Comparison of ENCODE assay signal across 15 cellular contexts in genomic region chr10:117086545-117086944, GRCh38. TPM values are rescaled to one million over a fixed set of nuclear protein-coding genes. Genes with fewer than 3 reads are reported as not detected.
DNase-seq lines count a peak whose midpoint lies in the region; ATAC-seq and TF ChIP-seq lines count a peak whose summit lies in the region.
"Had no signal": no experiment of that assay in that cellular context is flagged by ENCODE, and none has a peak within 500 bp of the region (broad histone marks: within the 10 kb centered on the region; RNA-seq: fewer than 3 reads in every experiment).

No MANE protein-coding gene starts in this region.

- H3K4me3 ChIP-seq in Caco-2 (ENCODE audit: low read depth, low read length) = no peak overlapping the region
- H3K4me3 ChIP-seq in PC-3 (ENCODE audit: low read length) = no peak overlapping the region
- H3K4me3 ChIP-seq in mammary epithelial cell (replicated peaks in 1 of 3; ENCODE audit: insufficient read depth in 1 of 3, low read depth in 2 of 3, low read length in 3 of 3) = no peak overlapping the region
- no peak overlapping the region for H3K4me3 ChIP-seq in A673 (ENCODE audit: low read depth, low read length, poor library complexity, severe bottlenecking)
- no peak overlapping the region for H3K4me3 ChIP-seq in naive thymus-derived CD4-positive, alpha-beta T cell (ENCODE audit: low read length)
- H3K4me3 ChIP-seq: GM23248 had no signal

- H3K9me3 ChIP-seq in Caco-2 = no peaks in the 10 kb centered on the region; the same call in 1 of the 2 replicates
- H3K9me3 ChIP-seq in PC-3 (ENCODE audit: low read length) = no peaks in the 10 kb centered on the region
- H3K9me3 ChIP-seq in mammary epithelial cell (replicated peaks; ENCODE audit: insufficient read depth, low read length) = no peaks in the 10 kb centered on the region
- H3K9me3 ChIP-seq in A673 (ENCODE audit: low read depth, low read length, poor library complexity, severe bottlenecking) = no peaks in the 10 kb centered on the region
- no peaks in the 10 kb centered on the region for H3K9me3 ChIP-seq in naive thymus-derived CD4-positive, alpha-beta T cell (ENCODE audit: control insufficient read depth in 2 of 3, low read length in 3 of 3)
- H3K9me3 ChIP-seq: BE2C had no signal

- CTCF ChIA-PET in Caco-2 (lab: Charles Lee) (interaction anchor here (0.5 kb wide), 1 partner anchor 297 kb away, joined by 5 read pairs; no protein-coding TSS in a partner anchor), PC-3 (lab: Charles Lee) (no interaction called here), mammary epithelial cell (lab: Charles Lee; ENCODE audit: low non-redundant PET) (no interaction called here), A673 (lab: Charles Lee) (no interaction called here)
- CTCF ChIA-PET in naive thymus-derived CD4-positive, alpha-beta T cell (lab: Charles Lee) = no interaction called here

- WGBS in mammary epithelial cell (ENCODE audit: low coverage, missing lambda C conversion rate) = 51% methylated on average over 3 of the region's 3 CpGs

- no peaks in the 10 kb centered on the region for H3K9me2 ChIP-seq in PC-3 (replicated peaks; ENCODE audit: low read length)

- H3K9me3 Mint-ChIP-seq in Caco-2 (ENCODE audit: unreplicated experiment) (no peaks in the 10 kb centered on the region), neural crest cell (peaks cover 5% of the 10 kb centered on the region)
- H3K9me3 Mint-ChIP-seq in naive thymus-derived CD4-positive, alpha-beta T cell = peaks cover 0 to 8% (median 0%) of the 10 kb centered on the region in 11 donors

- TF ChIP-seq CTCF in Caco-2 (IDR thresholded peaks at IDR 0.05; ENCODE audit: insufficient read depth in 1 of 2, low read depth in 1 of 2, low read length in 1 of 2, severe bottlenecking in 1 of 2, unreplicated experiment in 1 of 2) (no peak), PC-3 (conservative IDR thresholded peaks at IDR 0.05; ENCODE audit: low read depth, low read length) (no peak), mammary epithelial cell (conservative IDR thresholded peaks at IDR 0.05 in 1 of 2, IDR thresholded peaks at IDR 0.05 in 1 of 2; ENCODE audit: extremely low read depth in 1 of 2, insufficient read depth in 1 of 2, low read depth in 1 of 2, low read length in 2 of 2) (no peak), neural crest cell (conservative IDR thresholded peaks at IDR 0.05) (no peak), A673 (conservative IDR thresholded peaks at IDR 0.05; ENCODE audit: low read depth, low read length) (no peak)

- peaks cover 8% of the 10 kb centered on the region for H3K27me3 Mint-ChIP-seq in Caco-2 (ENCODE audit: insufficient read depth, unreplicated experiment)
- H3K27me3 Mint-ChIP-seq in neural crest cell (ENCODE audit: low read depth) = peaks cover 17% of the 10 kb centered on the region
- H3K27me3 Mint-ChIP-seq in naive thymus-derived CD4-positive, alpha-beta T cell = peaks cover 0 to 42% (median 37%) of the 10 kb centered on the region in 5 donors

- H3K4me3 Mint-ChIP-seq in Caco-2 (ENCODE audit: unreplicated experiment) (no peak overlapping the region), neural crest cell (peak overlapping the region; percentile 9)
- no peak overlapping the region for H3K4me3 Mint-ChIP-seq in naive thymus-derived CD4-positive, alpha-beta T cell
- H3K4me3 Mint-ChIP-seq: CD8-positive, alpha-beta T cell had no signal

- BruUV-seq in Caco-2 (replicated peaks; lab: Mats Ljungman, UMichigan) (no TSS peak), PC-3 (replicated peaks; lab: Mats Ljungman, UMichigan) (no TSS peak), mammary epithelial cell (replicated peaks; lab: Mats Ljungman, UMichigan) (no TSS peak), A673 (replicated peaks; lab: Mats Ljungman, UMichigan) (no TSS peak)

- in situ Hi-C loops in mammary epithelial cell (cut with MboI; ENCODE audit: low sequenced_read_pairs in 2 of 2) = no loop called here

- no peaks in the 10 kb centered on the region for H3K79me2 ChIP-seq in PC-3 (ENCODE audit: low read length)
- H3K79me2 ChIP-seq in mammary epithelial cell (ENCODE audit: insufficient read depth, low read length) = no peaks in the 10 kb centered on the region

- peak overlapping the region; percentile 48; the same call in 1 of the 2 replicates for H2AFZ ChIP-seq in PC-3 (ENCODE audit: low read length)
- H2AFZ ChIP-seq in mammary epithelial cell (ENCODE audit: low read depth, low read length) = no peak overlapping the region
- H2AFZ ChIP-seq: GM23248 had no signal

- H3F3A ChIP-seq in PC-3 (ENCODE audit: low read length, unreplicated experiment) = no peaks in the 10 kb centered on the region

- ATAC-seq in PC-3 = no peak; the same call in 1 of the 2 replicates
- no peak for ATAC-seq in GM19397 (IDR thresholded peaks at IDR 0.05; ENCODE audit: unreplicated experiment)
- ATAC-seq in naive thymus-derived CD4-positive, alpha-beta T cell = no peak
- ATAC-seq: CD8-positive, alpha-beta T cell had no signal

- H3K36me3 Mint-ChIP-seq in Caco-2 (ENCODE audit: insufficient read depth, unreplicated experiment) (no peaks in the 10 kb centered on the region), neural crest cell (ENCODE audit: low read depth) (peaks cover 5% of the 10 kb centered on the region)
- H3K36me3 Mint-ChIP-seq in naive thymus-derived CD4-positive, alpha-beta T cell = no peaks in the 10 kb centered on the region
- H3K36me3 Mint-ChIP-seq: CD8-positive, alpha-beta T cell had no signal

- intact Hi-C loops in Caco-2 (cut with micrococcal nuclease; ENCODE audit: unreplicated experiment) (no loop called here), PC-3 (cut with micrococcal nuclease) (no loop called here), mammary epithelial cell (cut with micrococcal nuclease) (no loop called here), A673 (cut with micrococcal nuclease; ENCODE audit: unreplicated experiment) (no loop called here)
- intact Hi-C loops in naive thymus-derived CD4-positive, alpha-beta T cell (cut with micrococcal nuclease) = no loop called here

- no peaks in the 10 kb centered on the region for H4K20me1 ChIP-seq in PC-3 (ENCODE audit: low read length)
- no peaks in the 10 kb centered on the region for H4K20me1 ChIP-seq in mammary epithelial cell (ENCODE audit: insufficient read depth, low read length)

- H3K9ac ChIP-seq in PC-3 (ENCODE audit: low read length) (no peak overlapping the region), mammary epithelial cell (ENCODE audit: insufficient read depth, low read length) (no peak overlapping the region)
- H3K9ac ChIP-seq: GM23248 had no signal

- peak overlapping the region; percentile 37 for H3K27ac Mint-ChIP-seq in Caco-2 (ENCODE audit: unreplicated experiment)
- H3K27ac Mint-ChIP-seq in neural crest cell (ENCODE audit: unreplicated experiment) = no peak overlapping the region
- no peak overlapping the region for H3K27ac Mint-ChIP-seq in naive thymus-derived CD4-positive, alpha-beta T cell
- H3K27ac Mint-ChIP-seq: CD8-positive, alpha-beta T cell had no signal

- POLR2A ChIA-PET in Caco-2 (lab: Charles Lee) (no interaction called here), PC-3 (lab: Charles Lee; ENCODE audit: unreplicated experiment) (no interaction called here), A673 (lab: Charles Lee; ENCODE audit: low non-redundant PET) (interaction anchor here (0.6 kb wide), 1 partner anchor 133 kb away, joined by 6 read pairs; no protein-coding TSS in a partner anchor)
- POLR2A ChIA-PET in naive thymus-derived CD4-positive, alpha-beta T cell (lab: Charles Lee) = no interaction called here

- H3K4me1 Mint-ChIP-seq in Caco-2 (ENCODE audit: low read depth, unreplicated experiment) (peaks cover 12% of the 10 kb centered on the region), neural crest cell (peaks cover 6% of the 10 kb centered on the region)
- H3K4me1 Mint-ChIP-seq in naive thymus-derived CD4-positive, alpha-beta T cell = no peaks in the 10 kb centered on the region

- H3K27me3 ChIP-seq in Caco-2 (replicated peaks; ENCODE audit: control insufficient read depth, insufficient read depth, low read length) (no peaks in the 10 kb centered on the region), PC-3 (ENCODE audit: low read length) (no peaks in the 10 kb centered on the region), mammary epithelial cell (ENCODE audit: insufficient read depth, low read length) (no peaks in the 10 kb centered on the region), A673 (replicated peaks; ENCODE audit: insufficient read depth, low read depth, low read length, poor library complexity) (no peaks in the 10 kb centered on the region)
- H3K27me3 ChIP-seq in naive thymus-derived CD4-positive, alpha-beta T cell (ENCODE audit: control insufficient read depth in 2 of 2, insufficient read depth in 2 of 2, low read length in 2 of 2) = no peaks in the 10 kb centered on the region
- H3K27me3 ChIP-seq: BE2C had no signal

- H3K4me2 ChIP-seq in PC-3 (ENCODE audit: low read length) (peak overlapping the region; percentile 47), mammary epithelial cell (ENCODE audit: insufficient read depth, low read depth, low read length) (peak overlapping the region; percentile 49)

- dilution Hi-C loops in mammary epithelial cell (cut with HindIII; ENCODE audit: low sequenced_read_pairs) = no loop called here

- H3K36me3 ChIP-seq in Caco-2 (ENCODE audit: control insufficient read depth, insufficient read depth, low read length) (no peaks in the 10 kb centered on the region), PC-3 (ENCODE audit: low read depth, low read length) (no peaks in the 10 kb centered on the region), mammary epithelial cell (ENCODE audit: insufficient read depth, low read length) (no peaks in the 10 kb centered on the region), A673 (ENCODE audit: insufficient read depth, low read length, poor library complexity, severe bottlenecking) (no peaks in the 10 kb centered on the region)
- no peaks in the 10 kb centered on the region for H3K36me3 ChIP-seq in naive thymus-derived CD4-positive, alpha-beta T cell (ENCODE audit: control insufficient read depth in 2 of 3, insufficient read depth in 3 of 3, low read length in 3 of 3)
- H3K36me3 ChIP-seq: BE2C had no signal

- H3K27ac ChIP-seq in PC-3 (ENCODE audit: low read length) (no peak overlapping the region), mammary epithelial cell (ENCODE audit: insufficient read depth, low read depth, low read length) (no peak overlapping the region), A673 (ENCODE audit: low read depth, low read length, poor library complexity, severe bottlenecking) (no peak overlapping the region)
- H3K27ac ChIP-seq in naive thymus-derived CD4-positive, alpha-beta T cell (ENCODE audit: low read depth, low read length) = no peak overlapping the region
- H3K27ac ChIP-seq: C4-2B, GM23248 had no signal

- DNase-seq in Caco-2 (no peak), PC-3 (peak; percentile 48), mammary epithelial cell (peak; percentile 13), neural crest cell (ENCODE audit: low read depth, low spot score) (no peak), A673 (ENCODE audit: low spot score) (no peak)
- no peak for DNase-seq in naive thymus-derived CD4-positive, alpha-beta T cell
- DNase-seq: BE2C; CD8-positive, alpha-beta T cell; COR-L47; DMS53; GM23248 had no signal

- peaks cover 14% of the 10 kb centered on the region; the same call in 1 of the 2 replicates for H3K4me1 ChIP-seq in Caco-2
- H3K4me1 ChIP-seq in PC-3 (ENCODE audit: insufficient read depth, low read length) = peaks cover 11% of the 10 kb centered on the region
- H3K4me1 ChIP-seq in mammary epithelial cell (ENCODE audit: insufficient read depth, low read length) = no peaks in the 10 kb centered on the region
- H3K4me1 ChIP-seq in A673 (ENCODE audit: insufficient read depth, low read length, poor library complexity, severe bottlenecking) = peaks cover 41% of the 10 kb centered on the region
- no peaks in the 10 kb centered on the region for H3K4me1 ChIP-seq in naive thymus-derived CD4-positive, alpha-beta T cell (ENCODE audit: control insufficient read depth in 2 of 2, insufficient read depth in 2 of 2, low read length in 2 of 2)
- H3K4me1 ChIP-seq: BE2C had no signal

RNA-seq across cellular contexts. Expression of gene VAX1, which starts 51.5 kb away (rescaled TPM):
- total RNA-seq in Caco-2 (2022) (not detected in 2 replicates), PC-3 (2014; rRNA removed) (0.12 and 0.98 TPM in 2 replicates), mammary epithelial cell (not detected), neural crest cell (0.16 and 0.23 TPM in 2 replicates), A673 (2021) (65.1 and 74.4 TPM in 2 replicates)
- polyA plus RNA-seq in mammary epithelial cell = not detected
- polyA minus RNA-seq in mammary epithelial cell = not detected
- not detected for total RNA-seq in naive thymus-derived CD4-positive, alpha-beta T cell
- polyA plus RNA-seq in naive thymus-derived CD4-positive, alpha-beta T cell = not detected
- total RNA-seq: A172; CD8-positive, alpha-beta T cell; GM23248 had no signal
- polyA plus RNA-seq: AG04450, GM23248 had no signal

Comparison
In these comparisons a context has a peak if more than half of its experiments do, and no peak if none do; other contexts are left out.
1. DNase-seq: peak in PC-3 (single experiment) and mammary epithelial cell (single experiment); none in Caco-2 (0 of 2), neural crest cell (single experiment), A673 (single experiment) and naive thymus-derived CD4-positive, alpha-beta T cell (0 of 9).
2. RNA of gene VAX1, which starts 51.5 kb away (total RNA-seq): 65.1 to 74.4 TPM in A673; 0.12 to 0.98 TPM in PC-3, 0.16 to 0.23 TPM in neural crest cell, not detected in mammary epithelial cell, not detected in Caco-2 and not detected in naive thymus-derived CD4-positive, alpha-beta T cell; every median in the first group is over 10 times any median in the second.